ENCODE assay signal across 8 cellular contexts in genomic region chr11:65444314-65445051, GRCh38. TPM values are rescaled to one million over a fixed set of nuclear protein-coding genes. Genes with fewer than 3 reads are reported as not detected.
DNase-seq lines count a peak whose midpoint lies in the region; ATAC-seq and TF ChIP-seq lines count a peak whose summit lies in the region.

No MANE protein-coding gene starts in this region.

- H3K27ac Mint-ChIP-seq in activated CD4-positive, alpha-beta T cell treated with anti-CD3 and anti-CD28 coated beads, Interleukin-2, amount 10 ng/mL, durations not matched to agents 24 days and 14 days: peak overlapping the region; percentile 81
- H3K27ac Mint-ChIP-seq in activated naive CD4-positive, alpha-beta T cell treated with anti-CD3 and anti-CD28 coated beads, Interleukin-2, amount 50 U/mL, for 72 hours: peak overlapping the region; percentile 19 to 93
- peak overlapping the region in 5 of 10 donors; percentile 44 to 80 (median 52) for H3K27ac Mint-ChIP-seq in naive thymus-derived CD8-positive, alpha-beta T cell

- TF ChIP-seq CTCF in suprapubic skin (IDR thresholded peaks at IDR 0.05): no peak

- no peaks in the 10 kb centered on the region for H3K9me3 ChIP-seq in suprapubic skin
- H3K9me3 ChIP-seq in effector memory CD4-positive, alpha-beta T cell (ENCODE audit: control insufficient read depth, low read length): no peaks in the 10 kb centered on the region

- peaks cover 35% of the 10 kb centered on the region for H3K36me3 ChIP-seq in suprapubic skin
- peaks cover 12% of the 10 kb centered on the region for H3K36me3 ChIP-seq in effector memory CD4-positive, alpha-beta T cell (ENCODE audit: control insufficient read depth, insufficient read depth, low read length)

- H3K4me3 Mint-ChIP-seq in activated CD4-positive, alpha-beta T cell treated with anti-CD3 and anti-CD28 coated beads, Interleukin-2, amount 10 ng/mL, durations not matched to agents 24 days and 14 days: no peak overlapping the region
- H3K4me3 Mint-ChIP-seq in naive thymus-derived CD8-positive, alpha-beta T cell: no peak overlapping the region

- TF ChIP-seq POLR2A in suprapubic skin (IDR thresholded peaks at IDR 0.05): no peak

- POLR2A ChIA-PET in naive thymus-derived CD8-positive, alpha-beta T cell (lab: Charles Lee): interaction anchor here (0.5 to 6.4 kb wide), 9 partner anchors 19 to 675 kb away, joined by 3 to 50 read pairs (median 4); partner anchors contain the start of genes MALAT1 and NEAT1

- peak in 1 of 2 donors; percentile 3 for ATAC-seq in activated naive CD4-positive, alpha-beta T cell treated with anti-CD3 and anti-CD28 coated beads, Interleukin-2, amount 50 U/mL, for 72 hours
- no peak for ATAC-seq in naive thymus-derived CD8-positive, alpha-beta T cell

- H3K4me3 ChIP-seq in suprapubic skin: no peak overlapping the region
- H3K4me3 ChIP-seq in effector memory CD4-positive, alpha-beta T cell (ENCODE audit: insufficient read depth, low read depth, low read length, poor library complexity, severe bottlenecking): no peak overlapping the region

- H3K4me1 Mint-ChIP-seq in activated CD4-positive, alpha-beta T cell treated with anti-CD3 and anti-CD28 coated beads, Interleukin-2, amount 10 ng/mL, durations not matched to agents 24 days and 14 days: peaks cover 35% of the 10 kb centered on the region
- peaks cover 12 to 57% (median 40%) of the 10 kb centered on the region in 4 donors for H3K4me1 Mint-ChIP-seq in naive thymus-derived CD8-positive, alpha-beta T cell

- no peaks in the 10 kb centered on the region for H3K9me3 Mint-ChIP-seq in activated CD4-positive, alpha-beta T cell treated with anti-CD3 and anti-CD28 coated beads, Interleukin-2, amount 10 ng/mL, durations not matched to agents 24 days and 14 days
- H3K9me3 Mint-ChIP-seq in activated naive CD4-positive, alpha-beta T cell treated with anti-CD3 and anti-CD28 coated beads, Interleukin-2, amount 50 U/mL, for 72 hours: no peaks in the 10 kb centered on the region
- peaks cover 0 to 1% (median 0%) of the 10 kb centered on the region in 9 donors for H3K9me3 Mint-ChIP-seq in naive thymus-derived CD8-positive, alpha-beta T cell

- peaks cover 23% of the 10 kb centered on the region for H3K36me3 Mint-ChIP-seq in activated CD4-positive, alpha-beta T cell treated with anti-CD3 and anti-CD28 coated beads, Interleukin-2, amount 10 ng/mL, durations not matched to agents 24 days and 14 days (ENCODE audit: low read depth)
- peaks cover 0 to 24% of the 10 kb centered on the region in 2 donors for H3K36me3 Mint-ChIP-seq in activated naive CD4-positive, alpha-beta T cell treated with anti-CD3 and anti-CD28 coated beads, Interleukin-2, amount 50 U/mL, for 72 hours
- peaks cover 0 to 25% (median 1%) of the 10 kb centered on the region in 3 donors for H3K36me3 Mint-ChIP-seq in naive thymus-derived CD8-positive, alpha-beta T cell

- peak overlapping the region; percentile 63 for H3K27ac ChIP-seq in suprapubic skin
- H3K27ac ChIP-seq in effector memory CD4-positive, alpha-beta T cell (ENCODE audit: insufficient read depth, low read length, poor library complexity, severe bottlenecking): no peak overlapping the region

- intact Hi-C loops in activated CD4-positive, alpha-beta T cell treated with anti-CD3 and anti-CD28 coated beads, Interleukin-2, amount 10 ng/mL, durations not matched to agents 24 days and 14 days (cut with micrococcal nuclease): no loop called here

- TF ChIP-seq EP300 in suprapubic skin (IDR thresholded peaks at IDR 0.05): no peak

- 85% methylated on average over 4 of the region's 14 CpGs for WGBS in suprapubic skin

- no peaks in the 10 kb centered on the region for H3K27me3 ChIP-seq in suprapubic skin
- no peaks in the 10 kb centered on the region for H3K27me3 ChIP-seq in effector memory CD4-positive, alpha-beta T cell (replicated peaks; ENCODE audit: control insufficient read depth, insufficient read depth, low read length, poor library complexity, severe bottlenecking)

- no peak for DNase-seq in activated CD4-positive, alpha-beta T cell treated with anti-CD3 and anti-CD28 coated beads, Interleukin-2, amount 10 ng/mL, durations not matched to agents 24 days and 14 days
- DNase-seq in activated CD4-positive, alpha-beta T cell treated with anti-CD3 and anti-CD28 coated beads for 4 hours: no peak
- DNase-seq in activated naive CD4-positive, alpha-beta T cell treated with anti-CD3 and anti-CD28 coated beads, Interleukin-2, amount 50 U/mL, for 72 hours (ENCODE audit: low spot score in 2 of 2): peak in 1 of 2 donors; percentile 72
- peak; percentile 64 for DNase-seq in islet precursor cell
- peak in 1 of 2 donors; percentile 74 for DNase-seq in suprapubic skin (ENCODE audit: low spot score in 2 of 2)
- DNase-seq in stimulated activated CD4-positive, alpha-beta T cell treated with anti-CD3 and anti-CD28 coated beads, Interleukin-4, amount 100 ng/mL, for 1 hour: no peak
- no peak for DNase-seq in naive thymus-derived CD8-positive, alpha-beta T cell
- DNase-seq in effector memory CD4-positive, alpha-beta T cell: no peak

- no peaks in the 10 kb centered on the region for H3K27me3 Mint-ChIP-seq in activated CD4-positive, alpha-beta T cell treated with anti-CD3 and anti-CD28 coated beads, Interleukin-2, amount 10 ng/mL, durations not matched to agents 24 days and 14 days
- no peaks in the 10 kb centered on the region for H3K27me3 Mint-ChIP-seq in naive thymus-derived CD8-positive, alpha-beta T cell

- peaks cover 67% of the 10 kb centered on the region for H3K4me1 ChIP-seq in suprapubic skin
- peaks cover 10% of the 10 kb centered on the region for H3K4me1 ChIP-seq in effector memory CD4-positive, alpha-beta T cell (ENCODE audit: control insufficient read depth, insufficient read depth, low read length, poor library complexity, severe bottlenecking)

RNA-seq across cellular contexts. Expression of gene NEAT1, which starts 21.9 kb away (rescaled TPM):
- total RNA-seq in activated CD4-positive, alpha-beta T cell treated with anti-CD3 and anti-CD28 coated beads, Interleukin-2, amount 10 ng/mL, durations not matched to agents 24 days and 14 days: 410 and 411 TPM in 2 replicates
- 1,000 to 10,000 TPM in 1 of 2 donors, 100 to 1,000 TPM in 1; 836 to 2,329 TPM for total RNA-seq in activated naive CD4-positive, alpha-beta T cell treated with anti-CD3 and anti-CD28 coated beads, Interleukin-2, amount 50 U/mL, for 72 hours
- 1,000 to 10,000 TPM in 1 of 4 donors, 100 to 1,000 TPM in 3; 336 to 2,041 (median 481) TPM for total RNA-seq in suprapubic skin
- total RNA-seq in naive thymus-derived CD8-positive, alpha-beta T cell: 100 to 1,000 TPM; 375 to 414 TPM
- 1 to 10 TPM; 1.3 to 2.9 (median 1.9) TPM for polyA plus RNA-seq in naive thymus-derived CD8-positive, alpha-beta T cell

RNA-seq across cellular contexts. Expression of gene MALAT1, which starts 54.4 kb away (rescaled TPM):
- total RNA-seq in activated CD4-positive, alpha-beta T cell treated with anti-CD3 and anti-CD28 coated beads, Interleukin-2, amount 10 ng/mL, durations not matched to agents 24 days and 14 days: 5,198 and 5,435 TPM in 2 replicates
- total RNA-seq in activated naive CD4-positive, alpha-beta T cell treated with anti-CD3 and anti-CD28 coated beads, Interleukin-2, amount 50 U/mL, for 72 hours: over 10,000 TPM in 1 of 2 donors, 1,000 to 10,000 TPM in 1; 7,127 to 16,609 TPM
- total RNA-seq in suprapubic skin: over 10,000 TPM; 10,207 to 42,728 (median 11,538) TPM
- total RNA-seq in naive thymus-derived CD8-positive, alpha-beta T cell: over 10,000 TPM; 29,995 to 30,085 TPM
- polyA plus RNA-seq in naive thymus-derived CD8-positive, alpha-beta T cell: 1,000 to 10,000 TPM; 1,355 to 3,419 (median 2,188) TPM

RNA-seq across cellular contexts. Expression of gene FRMD8, which starts 58.0 kb away (rescaled TPM):
- 46.7 and 46.8 TPM in 2 replicates for total RNA-seq in activated CD4-positive, alpha-beta T cell treated with anti-CD3 and anti-CD28 coated beads, Interleukin-2, amount 10 ng/mL, durations not matched to agents 24 days and 14 days
- total RNA-seq in activated naive CD4-positive, alpha-beta T cell treated with anti-CD3 and anti-CD28 coated beads, Interleukin-2, amount 50 U/mL, for 72 hours: 10 to 100 TPM; 39.7 to 53.4 TPM
- 100 to 1,000 TPM in 1 of 4 donors, 10 to 100 TPM in 3; 56.2 to 107 (median 81.5) TPM for total RNA-seq in suprapubic skin
- 10 to 100 TPM; 48.6 to 55.0 TPM for total RNA-seq in naive thymus-derived CD8-positive, alpha-beta T cell
- polyA plus RNA-seq in naive thymus-derived CD8-positive, alpha-beta T cell: 10 to 100 TPM; 34.5 to 42.6 (median 35.4) TPM
